8 cellular contexts compared by ENCODE assay signal in genomic region chr12:52023976-52024688, GRCh38. TPM values are rescaled to one million over a fixed set of nuclear protein-coding genes. Genes with fewer than 3 reads are reported as not detected.
DNase-seq lines count a peak whose midpoint lies in the region; ATAC-seq, FAIRE-seq and TF ChIP-seq lines count a peak whose summit lies in the region.

No MANE protein-coding gene starts in this region.

- dilution Hi-C loops in IMR-90 (cut with HindIII; ENCODE audit: low sequenced_read_pairs, unreplicated experiment) (no loop called here), mammary epithelial cell (cut with HindIII; ENCODE audit: low sequenced_read_pairs) (loop anchor here (5.0 kb wide), 2 partner anchors 57 to 93 kb away; no protein-coding TSS in a partner anchor)

- in situ Hi-C loops in IMR-90 (cut with MboI; ENCODE audit: low sequenced_read_pairs) = loop anchor here (5.0 kb wide), 1 partner anchor 98 kb away; no protein-coding TSS in a partner anchor
- in situ Hi-C loops in mammary epithelial cell (cut with MboI; ENCODE audit: low sequenced_read_pairs in 2 of 2) = no loop called here

- H3K4me1 ChIP-seq in IMR-90 (ENCODE audit: control insufficient read depth, insufficient read depth, low read length) = peaks cover 6% of the 10 kb centered on the region; the same call in 1 of the 2 replicates
- H3K4me1 ChIP-seq in mammary epithelial cell (ENCODE audit: insufficient read depth, low read length) = peaks cover 17% of the 10 kb centered on the region

- no peak for TF ChIP-seq POLR2A in IMR-90 (IDR thresholded peaks at IDR 0.05; ENCODE audit: low read depth, low read length)

- H4K20me1 ChIP-seq in IMR-90 (ENCODE audit: insufficient read depth, low read length) (no peaks in the 10 kb centered on the region; the same call in 1 of the 2 replicates), mammary epithelial cell (ENCODE audit: insufficient read depth, low read length) (no peaks in the 10 kb centered on the region)

- TF ChIP-seq RAD21 in IMR-90 (IDR thresholded peaks at IDR 0.05; ENCODE audit: low read length) = no peak

- peak overlapping the region; percentile 79 for H4K5ac ChIP-seq in IMR-90 (ENCODE audit: low read depth, low read length)

- no peak overlapping the region; the same call in 1 of the 2 replicates for H2AK5ac ChIP-seq in IMR-90 (ENCODE audit: low read depth, low read length)

- peak overlapping the region; percentile 92 for H2AK9ac ChIP-seq in IMR-90 (replicated peaks; ENCODE audit: low read depth, low read length, poor library complexity)

- no peaks in the 10 kb centered on the region for H3K9me1 ChIP-seq in IMR-90 (ENCODE audit: insufficient read depth, low read length)

- H3K36me3 ChIP-seq in IMR-90 (ENCODE audit: control insufficient read depth, insufficient read depth, low read length) (no peaks in the 10 kb centered on the region), mammary epithelial cell (ENCODE audit: insufficient read depth, low read length) (no peaks in the 10 kb centered on the region)

- H3K4me2 ChIP-seq in IMR-90 (ENCODE audit: low read depth, low read length) (peak overlapping the region; percentile 91), mammary epithelial cell (ENCODE audit: insufficient read depth, low read depth, low read length) (peak overlapping the region; percentile 100)

- no peaks in the 10 kb centered on the region for H3K36me3 Mint-ChIP-seq in naive B cell

- peak overlapping the region; percentile 58; the same call in 1 of the 2 replicates for H4K91ac ChIP-seq in IMR-90 (ENCODE audit: insufficient read depth, low read depth, low read length)

- H3K4me1 Mint-ChIP-seq in naive B cell = peaks cover 43 to 53% (median 52%) of the 10 kb centered on the region in 3 donors

- H2BK15ac ChIP-seq in IMR-90 (ENCODE audit: low read depth, low read length) = no peak overlapping the region; the same call in 2 of the 3 replicates

- H3K18ac ChIP-seq in IMR-90 (ENCODE audit: low read depth, low read length) = no peak overlapping the region

- H2AFZ ChIP-seq in IMR-90 (replicated peaks; ENCODE audit: low read length, poor library complexity) (peak overlapping the region; percentile 99), mammary epithelial cell (ENCODE audit: low read depth, low read length) (peak overlapping the region; percentile 75)

- no peaks in the 10 kb centered on the region for H3K9me3 Mint-ChIP-seq in naive B cell

- H3K4ac ChIP-seq in IMR-90 (ENCODE audit: low read depth, low read length) = peak overlapping the region; percentile 88

- H3K4me3 ChIP-seq in AG10803 (ENCODE audit: low read length) (peak overlapping the region; percentile 57), IMR-90 (ENCODE audit: insufficient read depth, low read depth, low read length) (peak overlapping the region; percentile 52), mammary epithelial cell (replicated peaks in 1 of 3; ENCODE audit: insufficient read depth in 1 of 3, low read depth in 2 of 3, low read length in 3 of 3) (peak overlapping the region; percentile 47 to 54 (median 50))

- H3K9me3 ChIP-seq in IMR-90 (ENCODE audit: control insufficient read depth, insufficient read depth, low read length) (no peaks in the 10 kb centered on the region), mammary epithelial cell (replicated peaks; ENCODE audit: insufficient read depth, low read length) (no peaks in the 10 kb centered on the region)

- H3K56ac ChIP-seq in IMR-90 (ENCODE audit: extremely low read depth, insufficient read depth, low read length) = no peak overlapping the region

- no peak; the same call in 1 of the 2 replicates for TF ChIP-seq CTCF in AG10803 (conservative IDR thresholded peaks at IDR 0.05; ENCODE audit: low read length)
- TF ChIP-seq CTCF in IMR-90 (conservative IDR thresholded peaks at IDR 0.05; ENCODE audit: low read depth, low read length) = no peak
- TF ChIP-seq CTCF in mammary epithelial cell (conservative IDR thresholded peaks at IDR 0.05 in 1 of 2, IDR thresholded peaks at IDR 0.05 in 1 of 2; ENCODE audit: extremely low read depth in 1 of 2, insufficient read depth in 1 of 2, low read depth in 1 of 2, low read length in 2 of 2) = no peak

- peak overlapping the region; percentile 86 for H3K14ac ChIP-seq in IMR-90 (replicated peaks; ENCODE audit: low read depth, low read length)

- DNase-seq in AG10803 (ENCODE audit: low read depth) (no peak), IMR-90 (no peak), mammary epithelial cell (no peak), naive B cell (no peak), frontal cortex (ENCODE audit: low spot score in 2 of 2) (no peak), GDM1 (lab: John Stamatoyannopoulos, UW) (no peak), epidermal melanocyte (ENCODE audit: insufficient read length, low spot score) (no peak), SW 1271 (lab: John Stamatoyannopoulos, UW) (no peak)

- peak overlapping the region; percentile 87 for H2BK120ac ChIP-seq in IMR-90 (ENCODE audit: low read depth, low read length)

- CTCF ChIA-PET in IMR-90 (lab: Yijun Ruan, JAX) (interaction anchor here (0.6 to 8.6 kb wide), 10 partner anchors 9 to 168 kb away, joined by 3 to 128 read pairs (median 4); partner anchors contain the start of genes KRT80, SMIM41 and TAMALIN), mammary epithelial cell (lab: Charles Lee; ENCODE audit: low non-redundant PET) (interaction anchor here (0.7 kb wide), 1 partner anchor 351 kb away, joined by 3 read pairs; no protein-coding TSS in a partner anchor)

- peaks cover 0 to 3% of the 10 kb centered on the region in 2 experiments; a peak in 1 of 4 replicates for H3K79me1 ChIP-seq in IMR-90 (ENCODE audit: low read depth in 1 of 2, low read length in 2 of 2)

- POLR2A ChIA-PET in IMR-90 (lab: Charles Lee; ENCODE audit: unreplicated experiment) = no interaction called here

- H3K27me3 ChIP-seq in IMR-90 (ENCODE audit: control insufficient read depth, insufficient read depth, low read length) (no peaks in the 10 kb centered on the region), mammary epithelial cell (ENCODE audit: insufficient read depth, low read length) (no peaks in the 10 kb centered on the region)

- H2BK20ac ChIP-seq in IMR-90 (ENCODE audit: low read depth, low read length) = peak overlapping the region; percentile 33; the same call in 1 of the 2 replicates

- no peaks in the 10 kb centered on the region for H3K27me3 Mint-ChIP-seq in naive B cell

- H3K27ac Mint-ChIP-seq in naive B cell = peak overlapping the region; percentile 74 to 91 (median 84)

- H3K27ac ChIP-seq in IMR-90 (ENCODE audit: insufficient read depth, low read length) (0 out of 2 replicates have a peak overlapping the region, but pooled peaks have one; percentile 41), mammary epithelial cell (ENCODE audit: insufficient read depth, low read depth, low read length) (no peak overlapping the region)

- H3K9ac ChIP-seq in IMR-90 (ENCODE audit: low read depth, low read length) = no peak overlapping the region
- H3K9ac ChIP-seq in mammary epithelial cell (ENCODE audit: insufficient read depth, low read length) = no peak overlapping the region

- intact Hi-C loops in IMR-90 (cut with micrococcal nuclease) (loop anchor here (5.0 kb wide), 1 partner anchor 132 kb away; no protein-coding TSS in a partner anchor), mammary epithelial cell (cut with micrococcal nuclease) (loop anchor here (1.0 kb wide), 4 partner anchors 20 to 129 kb away; no protein-coding TSS in a partner anchor)

- H4K8ac ChIP-seq in IMR-90 (ENCODE audit: low read depth in 2 of 2, low read length in 2 of 2) = peak overlapping the region; percentile 19 to 94; a peak in 3 of 4 replicates

- ATAC-seq in IMR-90 (ENCODE audit: low read depth) = no peak; the same call in 1 of the 2 replicates
- ATAC-seq in naive B cell (ENCODE audit: low read depth in 2 of 2) = no peak

- no peak overlapping the region for H2BK5ac ChIP-seq in IMR-90 (ENCODE audit: low read depth, low read length, poor library complexity, severe bottlenecking)

- H3K23ac ChIP-seq in IMR-90 (ENCODE audit: low read depth, low read length) = peak overlapping the region; percentile 59; the same call in 1 of the 2 replicates

- 100% methylated on average over 1 of the region's 20 CpGs; no CpG with 5 or more reads in 1 of the 2 experiments for WGBS in IMR-90 (ENCODE audit: extremely low coverage in 2 of 2, insufficient read length in 1 of 2), 2 experiments
- 24% methylated on average over 20 of the region's 20 CpGs for WGBS in mammary epithelial cell (ENCODE audit: low coverage, missing lambda C conversion rate)

- FAIRE-seq in frontal cortex (lab: Jason Lieb, UNC) = no peak

- no TSS peak for BruUV-seq in IMR-90 (replicated peaks; lab: Mats Ljungman, UMichigan)
- no TSS peak for BruUV-seq in mammary epithelial cell (replicated peaks; lab: Mats Ljungman, UMichigan)

- H3K79me2 ChIP-seq in mammary epithelial cell (ENCODE audit: insufficient read depth, low read length) = no peaks in the 10 kb centered on the region

- H3K4me3 Mint-ChIP-seq in naive B cell = peak overlapping the region; percentile 79 to 91 (median 82)

RNA-seq across cellular contexts. Expression of gene TAMALIN, which starts 17.4 kb away (rescaled TPM):
- 2.5 and 2.7 TPM in 2 replicates for total RNA-seq in IMR-90 (2012; rRNA removed)
- 5.3 and 5.9 TPM in 2 replicates for polyA plus RNA-seq in IMR-90 (2012; rRNA removed)
- polyA plus RNA-seq in IMR-90 (2012; cell fraction: cytosol; rRNA removed) = 6.4 and 9.7 TPM in 2 replicates
- 20.2 and 22.8 TPM in 2 replicates for polyA plus RNA-seq in IMR-90 (2012; cell fraction: nucleus; rRNA removed; ENCODE audit: low replicate concordance)
- under 1 TPM in 1 of 2 donors, not detected in 1; 0.50 TPM for total RNA-seq in mammary epithelial cell
- 0.10 TPM for polyA plus RNA-seq in mammary epithelial cell
- not detected for polyA minus RNA-seq in mammary epithelial cell
- 10 to 100 TPM in 5 of 6 donors, 1 to 10 TPM in 1; 2.9 to 28.7 (median 16.9) TPM for polyA plus RNA-seq in naive B cell (ENCODE audit: low read depth in 6 of 6)
- 2.4 TPM for total RNA-seq in frontal cortex

RNA-seq across cellular contexts. Expression of gene NR4A1, which starts 27.1 kb away (rescaled TPM):
- total RNA-seq in IMR-90 (2012; rRNA removed) = 6.6 and 23.1 TPM in 2 replicates
- 34.1 and 120 TPM in 2 replicates for polyA plus RNA-seq in IMR-90 (2012; rRNA removed)
- 127 and 458 TPM in 2 replicates for polyA plus RNA-seq in IMR-90 (2012; cell fraction: cytosol; rRNA removed)
- polyA plus RNA-seq in IMR-90 (2012; cell fraction: nucleus; rRNA removed; ENCODE audit: low replicate concordance) = 1,801 and 2,637 TPM in 2 replicates
- total RNA-seq in mammary epithelial cell = 1 to 10 TPM in 1 of 2 donors, under 1 TPM in 1; 0.17 to 2.4 TPM
- 0.44 TPM for polyA plus RNA-seq in mammary epithelial cell
- polyA minus RNA-seq in mammary epithelial cell = 1.4 TPM
- polyA plus RNA-seq in naive B cell (ENCODE audit: low read depth in 6 of 6) = 10 to 100 TPM in 4 of 6 donors, 1 to 10 TPM in 2; 6.7 to 24.9 (median 12.6) TPM
- total RNA-seq in frontal cortex = 5.3 TPM

RNA-seq across cellular contexts. Expression of gene ATG101, which starts 45.6 kb away (rescaled TPM):
- total RNA-seq in IMR-90 (2012; rRNA removed) = 158 and 167 TPM in 2 replicates
- 93.9 and 113 TPM in 2 replicates for polyA plus RNA-seq in IMR-90 (2012; rRNA removed)
- polyA plus RNA-seq in IMR-90 (2012; cell fraction: cytosol; rRNA removed) = 181 and 193 TPM in 2 replicates
- 267 and 321 TPM in 2 replicates for polyA plus RNA-seq in IMR-90 (2012; cell fraction: nucleus; rRNA removed; ENCODE audit: low replicate concordance)
- total RNA-seq in mammary epithelial cell = 10 to 100 TPM; 44.8 to 59.4 TPM
- polyA plus RNA-seq in mammary epithelial cell = 90.8 TPM
- 36.4 TPM for polyA minus RNA-seq in mammary epithelial cell
- polyA plus RNA-seq in naive B cell (ENCODE audit: low read depth in 6 of 6) = 10 to 100 TPM; 20.1 to 35.5 (median 24.4) TPM
- 26.5 TPM for total RNA-seq in frontal cortex

RNA-seq across cellular contexts. Expression of gene SMIM41, which starts 55.4 kb away (rescaled TPM):
- total RNA-seq in IMR-90 (2012; rRNA removed) (not detected in 2 replicates), mammary epithelial cell (under 1 TPM in 1 of 2 donors, not detected in 1; 0.17 TPM), frontal cortex (not detected)
- polyA plus RNA-seq in IMR-90 (2012; rRNA removed) (not detected in 2 replicates), mammary epithelial cell (not detected), naive B cell (ENCODE audit: low read depth in 6 of 6) (not detected)
- polyA plus RNA-seq in IMR-90 (2012; cell fraction: cytosol; rRNA removed) = 0.04 and 0.17 TPM in 2 replicates
- polyA plus RNA-seq in IMR-90 (2012; cell fraction: nucleus; rRNA removed; ENCODE audit: low replicate concordance) = 0.14 and 0.45 TPM in 2 replicates
- polyA minus RNA-seq in mammary epithelial cell = not detected
